ENCODE assay signal across 25 cellular contexts in genomic region chr7:52689912-52690311, GRCh38.
A peak's percentile ranks its signal among the peaks of the same experiment; 100 is the strongest.
DNase-seq lines count a peak whose midpoint lies in the region; ATAC-seq, FAIRE-seq and TF ChIP-seq lines count a peak whose summit lies in the region.
"Had no signal": no experiment of that assay in that cellular context is flagged by ENCODE, and none has a peak within 500 bp of the region (broad histone marks: within the 10 kb centered on the region; RNA-seq: fewer than 3 reads in every experiment).

No MANE protein-coding gene starts in this region.

- no peak overlapping the region for H3K9ac ChIP-seq in OCI-LY1 (ENCODE audit: low read length)
- H3K9ac ChIP-seq in neuronal stem cell (ENCODE audit: low read depth, low read length, poor library complexity) = no peak overlapping the region
- no peak overlapping the region for H3K9ac ChIP-seq in neural progenitor cell

- no peak overlapping the region for H3K27ac Mint-ChIP-seq in neural progenitor cell
- H3K27ac Mint-ChIP-seq: CD8-positive, alpha-beta memory T cell; IgD-negative memory B cell had no signal

- DNase-seq in HT1080 (ENCODE audit: low read depth) = peak; percentile 90
- peak; percentile 1 for DNase-seq in bronchial epithelial cell (ENCODE audit: low read depth)
- DNase-seq in neuronal stem cell (ENCODE audit: low spot score) = no peak
- no peak for DNase-seq in neural progenitor cell (ENCODE audit: low spot score)
- DNase-seq in NCI-H446 (lab: John Stamatoyannopoulos, UW) = no peak
- DNase-seq: AML-193; C1 segment of cervical spinal cord; Calu3; CD8-positive, alpha-beta memory T cell; DMS153; H7; Karpas-422; NCI-H1048; NCI-H1417 treated with DMSO at 0.1 percent for 48 hours; NCI-H187; NCI-H510A had no signal

- no peak overlapping the region for H3K4ac ChIP-seq in neuronal stem cell (ENCODE audit: low read length)

- H3K79me2 ChIP-seq in OCI-LY1 (ENCODE audit: insufficient read depth, low read length) (no peaks in the 10 kb centered on the region), neural progenitor cell (ENCODE audit: low read depth) (no peaks in the 10 kb centered on the region)

- ATAC-seq in HG03342 (IDR thresholded peaks at IDR 0.05; ENCODE audit: unreplicated experiment) = no peak
- ATAC-seq in GM21367 (IDR thresholded peaks at IDR 0.05; ENCODE audit: unreplicated experiment) = no peak
- ATAC-seq: Panc1, SK-N-SH treated with all-trans-retinoic acid at 6 μM for 48 hours had no signal

- H2BK12ac ChIP-seq in neuronal stem cell (ENCODE audit: low read length) = no peak overlapping the region

- H3K9me2 ChIP-seq in OCI-LY1 (ENCODE audit: low read depth, low read length) = no peaks in the 10 kb centered on the region

- no peak overlapping the region for H2AK5ac ChIP-seq in neuronal stem cell (ENCODE audit: low read depth, low read length)

- no peak overlapping the region for H2BK15ac ChIP-seq in neuronal stem cell (ENCODE audit: low read length)

- H3K23ac ChIP-seq in neuronal stem cell (ENCODE audit: low read depth, low read length, poor library complexity) = no peak overlapping the region

- no peaks in the 10 kb centered on the region for H3K4me1 Mint-ChIP-seq in neural progenitor cell
- H3K4me1 Mint-ChIP-seq: CD8-positive, alpha-beta memory T cell had no signal

- H3K4me2 ChIP-seq in OCI-LY1 (ENCODE audit: low read length) (no peak overlapping the region), neuronal stem cell (ENCODE audit: insufficient read depth, low read length, poor library complexity, severe bottlenecking) (no peak overlapping the region), neural progenitor cell (no peak overlapping the region)

- no peak overlapping the region for H4K91ac ChIP-seq in neuronal stem cell (ENCODE audit: low read depth, low read length, poor library complexity)

- H3K18ac ChIP-seq in neuronal stem cell (ENCODE audit: low read length) = no peak overlapping the region

- no CpG with 5 or more reads among the region's 2 CpGs for whole genome bisulfite sequencing in neuronal stem cell (ENCODE audit: extremely low coverage in 2 of 2, insufficient read length in 2 of 2, insufficient replicate concordance in 1 of 2), 2 donors

- no peak overlapping the region for H4K8ac ChIP-seq in neuronal stem cell (ENCODE audit: low read depth, low read length)

- H3K4me3 ChIP-seq in OCI-LY1 (ENCODE audit: low read depth, low read length, poor library complexity, severe bottlenecking) (no peak overlapping the region), bronchial epithelial cell (ENCODE audit: low read depth, low read length) (no peak overlapping the region), neuronal stem cell (ENCODE audit: low read length in 2 of 2) (no peak overlapping the region), neural progenitor cell (no peak overlapping the region)

- H3K9me3 ChIP-seq in OCI-LY1 (ENCODE audit: low read length) (peaks cover 6% of the 10 kb centered on the region), neuronal stem cell (replicated peaks in 1 of 2; ENCODE audit: control insufficient read depth in 2 of 2, insufficient read depth in 1 of 2, low read depth in 1 of 2, low read length in 2 of 2) (no peaks in the 10 kb centered on the region), neural progenitor cell (ENCODE audit: low read depth) (no peaks in the 10 kb centered on the region)

- H2AFZ ChIP-seq in OCI-LY1 (ENCODE audit: low read length) (peak overlapping the region; percentile 77), neuronal stem cell (ENCODE audit: low read length) (peak overlapping the region; percentile 32), neural progenitor cell (replicated peaks) (no peak overlapping the region)

- H3K27me3 ChIP-seq in OCI-LY1 (ENCODE audit: insufficient read depth, low read length) = no peaks in the 10 kb centered on the region
- H3K27me3 ChIP-seq in bronchial epithelial cell (ENCODE audit: control insufficient read depth, insufficient read depth, low read length) = no peaks in the 10 kb centered on the region
- H3K27me3 ChIP-seq in neuronal stem cell (ENCODE audit: control insufficient read depth in 3 of 3, insufficient read depth in 3 of 3, low read depth in 1 of 3, low read length in 3 of 3) = no peaks in the 10 kb centered on the region
- H3K27me3 ChIP-seq in neural progenitor cell = no peaks in the 10 kb centered on the region

- H2BK120ac ChIP-seq in neuronal stem cell (ENCODE audit: low read depth, low read length) = no peak overlapping the region

- H3K36me3 ChIP-seq in OCI-LY1 (ENCODE audit: insufficient read depth, low read length) = no peaks in the 10 kb centered on the region
- no peaks in the 10 kb centered on the region for H3K36me3 ChIP-seq in bronchial epithelial cell (ENCODE audit: control insufficient read depth, insufficient read depth, low read length)
- H3K36me3 ChIP-seq in neuronal stem cell (replicated peaks in 1 of 2; ENCODE audit: control insufficient read depth in 2 of 2, insufficient read depth in 2 of 2, low read length in 2 of 2) = no peaks in the 10 kb centered on the region
- no peaks in the 10 kb centered on the region for H3K36me3 ChIP-seq in neural progenitor cell

- no peaks in the 10 kb centered on the region for H3K36me3 Mint-ChIP-seq in neural progenitor cell
- H3K36me3 Mint-ChIP-seq: CD8-positive, alpha-beta memory T cell; IgD-negative memory B cell had no signal

- no peak overlapping the region for H3K4me3 Mint-ChIP-seq in neural progenitor cell
- H3K4me3 Mint-ChIP-seq: CD8-positive, alpha-beta memory T cell; IgD-negative memory B cell had no signal

- H3K4me1 ChIP-seq in OCI-LY1 (ENCODE audit: insufficient read depth, low read length, severe bottlenecking) = peaks cover 10% of the 10 kb centered on the region
- no peaks in the 10 kb centered on the region for H3K4me1 ChIP-seq in neuronal stem cell (ENCODE audit: control insufficient read depth in 2 of 2, insufficient read depth in 1 of 2, low read depth in 1 of 2, low read length in 2 of 2)
- H3K4me1 ChIP-seq in neural progenitor cell = no peaks in the 10 kb centered on the region

- FAIRE-seq in bronchial epithelial cell (lab: Jason Lieb, UNC) = no peak
- FAIRE-seq: GM12891, GM18507, HTR-8/SVneo had no signal

- H3K14ac ChIP-seq in neuronal stem cell (ENCODE audit: low read length) = no peak overlapping the region

- H4K20me1 ChIP-seq in OCI-LY1 (ENCODE audit: insufficient read depth, low read length) = no peaks in the 10 kb centered on the region
- H4K20me1 ChIP-seq in neural progenitor cell (ENCODE audit: low read depth) = no peaks in the 10 kb centered on the region

- H3K9me3 Mint-ChIP-seq in neural progenitor cell = no peaks in the 10 kb centered on the region

- no peak overlapping the region for H2BK5ac ChIP-seq in neuronal stem cell (ENCODE audit: low read length)

- TF ChIP-seq CTCF in OCI-LY1 (IDR thresholded peaks at IDR 0.05; ENCODE audit: low read length) = no peak
- no peak for TF ChIP-seq CTCF in bronchial epithelial cell (IDR thresholded peaks at IDR 0.05; ENCODE audit: insufficient read depth, low read length, severe bottlenecking)
- TF ChIP-seq CTCF in neural progenitor cell (IDR thresholded peaks at IDR 0.05) = no peak

- no peaks in the 10 kb centered on the region for H3K27me3 Mint-ChIP-seq in neural progenitor cell (ENCODE audit: insufficient read depth, low read depth)
- H3K27me3 Mint-ChIP-seq: CD8-positive, alpha-beta memory T cell; IgD-negative memory B cell had no signal

- no peaks in the 10 kb centered on the region for H3K79me1 ChIP-seq in neuronal stem cell (ENCODE audit: low read depth, low read length)

- no peak overlapping the region for H3K27ac ChIP-seq in OCI-LY1 (ENCODE audit: low read depth, low read length, poor library complexity, severe bottlenecking)
- no peak overlapping the region for H3K27ac ChIP-seq in neuronal stem cell (replicated peaks; ENCODE audit: low read length)
- no peak overlapping the region for H3K27ac ChIP-seq in neural progenitor cell

- no peaks in the 10 kb centered on the region for H3F3A ChIP-seq in OCI-LY1 (ENCODE audit: insufficient read depth, low read length)
- no peaks in the 10 kb centered on the region for H3F3A ChIP-seq in neural progenitor cell (ENCODE audit: low read depth)

Comparison
In these comparisons a context has a peak if more than half of its experiments do, and no peak if none do; other contexts are left out.
1. DNase-seq: peak in HT1080 (single experiment) and bronchial epithelial cell (single experiment); none in neuronal stem cell (single experiment), neural progenitor cell (single experiment) and NCI-H446 (0 of 2).